Comparison of ENCODE assay signal across 12 cellular contexts in the genomic region with DNA sequence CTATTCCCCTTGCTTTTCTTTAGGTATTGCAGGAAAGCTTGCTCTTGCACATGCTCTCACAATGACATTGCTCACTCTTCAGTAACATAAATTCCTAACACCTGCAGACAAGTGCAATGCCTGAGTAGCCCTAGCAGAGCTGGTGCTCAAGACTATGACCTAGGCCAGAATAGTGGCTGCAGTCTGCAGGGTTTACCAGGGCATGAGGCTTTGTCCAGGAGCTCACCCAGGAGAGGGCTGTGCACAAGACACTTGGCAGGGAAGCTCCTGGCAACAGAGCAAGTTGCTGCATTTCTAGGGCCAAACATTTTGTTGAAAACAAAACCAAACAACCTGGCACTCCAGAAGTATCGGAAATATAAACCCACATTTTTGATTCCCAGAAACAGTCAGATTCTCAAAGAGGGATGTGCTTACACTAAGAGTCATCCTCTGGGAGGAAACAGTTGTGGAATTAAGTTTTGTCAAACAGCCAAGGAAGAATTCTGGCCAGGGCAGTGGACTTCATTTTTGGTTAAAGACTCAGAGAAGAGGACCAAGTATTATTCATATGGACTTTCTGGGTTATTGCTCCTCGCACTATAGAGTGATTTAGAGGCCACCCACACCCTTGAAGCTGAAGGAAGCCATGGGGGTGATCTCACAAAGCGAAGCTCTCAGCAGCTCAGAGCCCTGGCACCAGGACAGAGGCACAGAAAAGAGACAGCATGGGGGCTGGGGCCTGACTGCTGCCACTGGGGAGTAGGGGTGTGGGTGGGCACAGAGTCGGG. TPM values are rescaled to one million over a fixed set of nuclear protein-coding genes. Genes with fewer than 3 reads are reported as not detected.
DNase-seq lines count a peak whose midpoint lies in the region; ATAC-seq, FAIRE-seq and TF ChIP-seq lines count a peak whose summit lies in the region.
"Had no signal": no experiment of that assay in that cellular context is flagged by ENCODE, and none has a peak within 500 bp of the region (broad histone marks: within the 10 kb centered on the region; RNA-seq: fewer than 3 reads in every experiment).

No MANE protein-coding gene starts in this region.

- H3K4me3 ChIP-seq in right cardiac atrium (ENCODE audit: low read length) (no peak overlapping the region), mesenchymal stem cell (ENCODE audit: insufficient read depth in 1 of 2, low read depth in 1 of 2, low read length in 2 of 2) (peak overlapping the region in 1 of 2 experiments; percentile 56), vagina (no peak overlapping the region)
- H3K4me3 ChIP-seq: BLaER1 treated with 17β-estradiol and CSF1 and Interleukin-3, amounts not matched to agents 10 nM and 100 nM had no signal

- H3K27ac ChIP-seq in right cardiac atrium (ENCODE audit: low read length) (no peak overlapping the region), mesenchymal stem cell (ENCODE audit: low read length, poor library complexity, severe bottlenecking) (no peak overlapping the region), vagina (peak overlapping the region; percentile 15)
- H3K27ac ChIP-seq: BLaER1 treated with 17β-estradiol and CSF1 and Interleukin-3, amounts not matched to agents 10 nM and 100 nM had no signal

- no peak overlapping the region for H3K14ac ChIP-seq in mesenchymal stem cell (ENCODE audit: low read length in 2 of 2)

- H3K4me1 ChIP-seq in right cardiac atrium (ENCODE audit: control insufficient read depth, insufficient read depth, low read length): peaks cover 22% of the 10 kb centered on the region
- peaks cover 1% of the 10 kb centered on the region for H3K4me1 ChIP-seq in mesenchymal stem cell (ENCODE audit: control insufficient read depth, insufficient read depth, low read depth, low read length)
- H3K4me1 ChIP-seq in vagina: peaks cover 38% of the 10 kb centered on the region

- H2AK5ac ChIP-seq in mesenchymal stem cell (ENCODE audit: low read length, severe bottlenecking): no peak overlapping the region

- H3K9me3 ChIP-seq in right cardiac atrium (ENCODE audit: control insufficient read depth, low read length) (no peaks in the 10 kb centered on the region), mesenchymal stem cell (ENCODE audit: control insufficient read depth, low read length) (no peaks in the 10 kb centered on the region), vagina (no peaks in the 10 kb centered on the region)
- H3K9me3 ChIP-seq: BLaER1 treated with 17β-estradiol and CSF1 and Interleukin-3, amounts not matched to agents 10 nM and 100 nM had no signal

- peak overlapping the region; percentile 48 for H3K9ac ChIP-seq in mesenchymal stem cell (ENCODE audit: low read length)
- H3K9ac ChIP-seq: BLaER1 treated with 17β-estradiol and CSF1 and Interleukin-3, amounts not matched to agents 10 nM and 100 nM had no signal

- 47% methylated on average over 4 of the region's 4 CpGs for WGBS in right cardiac atrium
- 89% methylated on average over 3 of the region's 4 CpGs for WGBS in mesenchymal stem cell

- no peak overlapping the region for H3K4ac ChIP-seq in mesenchymal stem cell (ENCODE audit: low read depth in 1 of 2, low read length in 2 of 2)

- H3K4me2 ChIP-seq in mesenchymal stem cell (ENCODE audit: low read length, poor library complexity, severe bottlenecking): no peak overlapping the region
- H3K4me2 ChIP-seq: BLaER1 treated with 17β-estradiol and CSF1 and Interleukin-3, amounts not matched to agents 10 nM and 100 nM had no signal

- no peak for FAIRE-seq in HTR-8/SVneo (lab: Jason Lieb, UNC)

- H2BK120ac ChIP-seq in mesenchymal stem cell (ENCODE audit: low read depth, low read length): no peak overlapping the region

- H2AFZ ChIP-seq in mesenchymal stem cell (ENCODE audit: low read depth, low read length): no peak overlapping the region

- H3K36me3 ChIP-seq in mesenchymal stem cell (ENCODE audit: control insufficient read depth in 1 of 2, insufficient read depth in 2 of 2, low read depth in 1 of 2, low read length in 2 of 2): peaks cover 48 to 49% of the 10 kb centered on the region in 2 experiments
- H3K36me3 ChIP-seq in vagina: peaks cover 0 to 12% of the 10 kb centered on the region in 2 donors

- no peak overlapping the region for H3K23ac ChIP-seq in mesenchymal stem cell (ENCODE audit: low read length in 2 of 2)

- H2BK12ac ChIP-seq in mesenchymal stem cell (ENCODE audit: low read length in 2 of 2): no peak overlapping the region

- no peak for TF ChIP-seq POLR2A in vagina (IDR thresholded peaks at IDR 0.05)

- intact Hi-C loops in left ventricle myocardium superior (cut with micrococcal nuclease): no loop called here
- intact Hi-C loops in right cardiac atrium (cut with DNase I): no loop called here
- intact Hi-C loops in vagina (cut with DNase I): no loop called here

- H4K91ac ChIP-seq in mesenchymal stem cell (ENCODE audit: low read length): no peak overlapping the region

- H2BK15ac ChIP-seq in mesenchymal stem cell (ENCODE audit: low read depth, poor library complexity, severe bottlenecking): no peak overlapping the region

- H3K27me3 ChIP-seq in right cardiac atrium (ENCODE audit: control insufficient read depth, insufficient read depth): no peaks in the 10 kb centered on the region
- no peaks in the 10 kb centered on the region for H3K27me3 ChIP-seq in mesenchymal stem cell (ENCODE audit: control insufficient read depth in 1 of 2, insufficient read depth in 1 of 2, low read length in 2 of 2)
- H3K27me3 ChIP-seq in vagina: no peaks in the 10 kb centered on the region
- H3K27me3 ChIP-seq: BLaER1 treated with 17β-estradiol and CSF1 and Interleukin-3, amounts not matched to agents 10 nM and 100 nM had no signal

- TF ChIP-seq CTCF in vagina (IDR thresholded peaks at IDR 0.05): no peak

- H3K18ac ChIP-seq in mesenchymal stem cell (ENCODE audit: low read depth in 1 of 2, low read length in 2 of 2): peak overlapping the region in 1 of 2 experiments; percentile 37

- H4K8ac ChIP-seq in mesenchymal stem cell (ENCODE audit: low read length): no peak overlapping the region

- peaks cover 36% of the 10 kb centered on the region for H3K79me1 ChIP-seq in mesenchymal stem cell (replicated peaks; ENCODE audit: low read length, poor library complexity, severe bottlenecking)

- no peak for DNase-seq in left ventricle myocardium superior
- no peak for DNase-seq in right cardiac atrium
- peak; percentile 80 for DNase-seq in cerebellar cortex (ENCODE audit: low spot score)
- peak; percentile 36 for DNase-seq in mesenchymal stem cell
- no peak for DNase-seq in vagina (ENCODE audit: extremely low spot score in 2 of 2)
- no peak for DNase-seq in HTR-8/SVneo (ENCODE audit: insufficient read length, low spot score)
- DNase-seq in UCSD-AML1 (lab: John Stamatoyannopoulos, UW; ENCODE audit: unreplicated experiment): no peak
- no peak for DNase-seq in OCI-M1 (lab: John Stamatoyannopoulos, UW)
- DNase-seq: activated CD8-positive, alpha-beta T cell treated with anti-CD3 and anti-CD28 coated beads for 36 hours; mesendoderm had no signal

- ATAC-seq in left ventricle myocardium superior: peak; percentile 31
- ATAC-seq in right cardiac atrium: no peak
- ATAC-seq: activated CD8-positive, alpha-beta T cell treated with anti-CD3 and anti-CD28 coated beads for 36 hours; stimulated activated memory B cell treated with anti-CD40 and anti-IgM and Interleukin-4, amounts not matched to agents 10 μg/mL and 1 μg/mL and 100 μg/mL, for 72 hours had no signal

- no peak overlapping the region for H2BK5ac ChIP-seq in mesenchymal stem cell (ENCODE audit: low read depth, low read length, poor library complexity, severe bottlenecking)

RNA-seq across cellular contexts. Expression of gene MACROH2A1, which starts 44.9 kb away (rescaled TPM):
- total RNA-seq in left ventricle myocardium superior (119 TPM), right cardiac atrium (100 to 1,000 TPM; 128 to 160 (median 141) TPM), vagina (190 TPM)
- polyA plus RNA-seq in right cardiac atrium: 152 TPM
- 114 TPM for polyA plus RNA-seq in mesenchymal stem cell (2013, experiment 1 of 2)
- 113 TPM for polyA plus RNA-seq in mesenchymal stem cell (2013, experiment 2 of 2)

Comparison
In these comparisons a context has a peak if more than half of its experiments do, and no peak if none do; other contexts are left out.
1. DNase-seq: peak in cerebellar cortex (single experiment) and mesenchymal stem cell (single experiment); none in left ventricle myocardium superior (single experiment), right cardiac atrium (0 of 3), vagina (0 of 2), HTR-8/SVneo (single experiment), UCSD-AML1 (single experiment) and OCI-M1 (single experiment).